In genomic region chr17:45317113-45317820, GRCh38 we compare ENCODE assay signal across 8 cellular contexts. TPM values are rescaled to one million over a fixed set of nuclear protein-coding genes. Genes with fewer than 3 reads are reported as not detected.
A peak's percentile ranks its signal among the peaks of the same experiment; 100 is the strongest.
DNase-seq lines count a peak whose midpoint lies in the region; ATAC-seq and TF ChIP-seq lines count a peak whose summit lies in the region.

No MANE protein-coding gene starts in this region.

- H3K9ac ChIP-seq in mucosa of stomach (ENCODE audit: low read length) = peak overlapping the region; percentile 53

- no peak for TF ChIP-seq CTCF in PC-9 (conservative IDR thresholded peaks at IDR 0.05)

- H3K36me3 Mint-ChIP-seq in activated T-cell treated with anti-CD3 and anti-CD28 coated beads, Interleukin-2, amount 50 U/mL, for 4 hours (ENCODE audit: insufficient read depth) = peaks cover 23% of the 10 kb centered on the region

- peaks cover 47% of the 10 kb centered on the region for H3K79me2 ChIP-seq in PC-9 (ENCODE audit: low read depth)

- H3K4me3 ChIP-seq in PC-9 (peak overlapping the region; percentile 68), esophagus (ENCODE audit: low read depth in 1 of 2, low read length in 2 of 2) (peak overlapping the region; percentile 62 to 72), mucosa of stomach (ENCODE audit: low read length) (peak overlapping the region; percentile 40)

- H3K4me1 ChIP-seq in PC-9 (replicated peaks; ENCODE audit: insufficient read depth) (peaks cover 81% of the 10 kb centered on the region), esophagus (ENCODE audit: control insufficient read depth in 2 of 2, insufficient read depth in 2 of 2, low read length in 1 of 2) (peaks cover 9 to 19% of the 10 kb centered on the region in 2 donors), mucosa of stomach (ENCODE audit: control insufficient read depth, insufficient read depth, low read length) (peaks cover 65% of the 10 kb centered on the region)

- no peaks in the 10 kb centered on the region for H3K9me2 ChIP-seq in PC-9 (ENCODE audit: insufficient read depth)

- H3K9me3 ChIP-seq in PC-9 (ENCODE audit: insufficient read depth, low read depth) (no peaks in the 10 kb centered on the region), esophagus (ENCODE audit: control insufficient read depth in 2 of 2, insufficient read depth in 1 of 2, low read depth in 1 of 2, low read length in 1 of 2) (no peaks in the 10 kb centered on the region), mucosa of stomach (ENCODE audit: control insufficient read depth, low read length) (no peaks in the 10 kb centered on the region)

- H3F3A ChIP-seq in PC-9 (ENCODE audit: insufficient read depth, low read depth) = peaks cover 84% of the 10 kb centered on the region

- H3K27me3 Mint-ChIP-seq in activated T-cell treated with anti-CD3 and anti-CD28 coated beads, Interleukin-2, amount 50 U/mL, for 4 hours (ENCODE audit: low read depth) = no peaks in the 10 kb centered on the region

- H4K20me1 ChIP-seq in PC-9 (ENCODE audit: insufficient read depth) = peaks cover 24% of the 10 kb centered on the region; the same call in 1 of the 2 replicates

- H3K4me1 Mint-ChIP-seq in activated T-cell treated with anti-CD3 and anti-CD28 coated beads, Interleukin-2, amount 50 U/mL, for 4 hours (ENCODE audit: low read depth) = peaks cover 73% of the 10 kb centered on the region

- H3K9me3 Mint-ChIP-seq in activated T-cell treated with anti-CD3 and anti-CD28 coated beads, Interleukin-2, amount 50 U/mL, for 4 hours = no peaks in the 10 kb centered on the region

- H3K36me3 ChIP-seq in PC-9 (ENCODE audit: low read depth) (no peaks in the 10 kb centered on the region; the same call in 1 of the 2 replicates), esophagus (ENCODE audit: control insufficient read depth in 2 of 2, insufficient read depth in 2 of 2, low read length in 1 of 2) (no peaks in the 10 kb centered on the region), mucosa of stomach (ENCODE audit: control insufficient read depth, insufficient read depth, low read length) (no peaks in the 10 kb centered on the region)

- peak overlapping the region; percentile 87 for H3K4me3 Mint-ChIP-seq in activated T-cell treated with anti-CD3 and anti-CD28 coated beads, Interleukin-2, amount 50 U/mL, for 4 hours

- in situ Hi-C loops in KBM-7 (cut with MboI; ENCODE audit: low pct_unique_long_range_greater_than_20kb, low sequenced_read_pairs) = no loop called here

- peak; percentile 99 for DNase-seq in DMS79 (lab: John Stamatoyannopoulos, UW)
- peak; percentile 100 for DNase-seq in KBM-7
- peak; percentile 99 to 100 for DNase-seq in PC-9
- DNase-seq in activated T-cell treated with anti-CD3 and anti-CD28 coated beads, Interleukin-2, amount 50 U/mL, for 4 hours = peak; percentile 100
- DNase-seq in stimulated activated CD8-positive, alpha-beta memory T cell treated with anti-CD3 and anti-CD28 coated beads, Interleukin-4, amount 100 ng/mL, for 48 hours = peak; percentile 100

- peak overlapping the region; percentile 95 for H3K27ac ChIP-seq in PC-9
- H3K27ac ChIP-seq in esophagus (ENCODE audit: low read depth in 2 of 2, low read length in 1 of 2) = peak overlapping the region; percentile 86 to 97

- no TSS peak for BruUV-seq in PC-9 (replicated peaks; lab: Mats Ljungman, UMichigan)

- POLR2A ChIA-PET in PC-9 (lab: Charles Lee; ENCODE audit: unreplicated experiment) = interaction anchor here (0.5 to 1.4 kb wide), 16 partner anchors 11 to 270 kb away, joined by 3 to 12 read pairs (median 4); no protein-coding TSS in a partner anchor

- peak; percentile 65 for ATAC-seq in GM21723 (IDR thresholded peaks at IDR 0.05; ENCODE audit: unreplicated experiment)
- peak; percentile 79 to 80 for ATAC-seq in activated T-cell treated with anti-CD3 and anti-CD28 coated beads, Interleukin-2, amount 50 U/mL, for 4 hours

- CTCF ChIA-PET in PC-9 (lab: Charles Lee) = interaction anchor here (0.6 to 0.8 kb wide), 8 partner anchors 22 to 182 kb away, joined by 3 to 15 read pairs (median 4); partner anchors contain the start of gene ACBD4

- intact Hi-C loops in PC-9 (cut with micrococcal nuclease; ENCODE audit: unreplicated experiment) = loop anchor here (1.0 to 10.0 kb wide), 4 partner anchors 23 to 182 kb away; partner anchors contain the start of genes ACBD4 and PLCD3

- peak overlapping the region; percentile 75 for H2AFZ ChIP-seq in PC-9

- WGBS in esophagus, 2 donors = 0 to 1% methylated on average over 53 of the region's 53 CpGs

- peak overlapping the region; percentile 98 for H3K4me2 ChIP-seq in PC-9

- H3K27me3 ChIP-seq in PC-9 (ENCODE audit: insufficient read depth, low read depth) (no peaks in the 10 kb centered on the region), esophagus (ENCODE audit: control insufficient read depth in 1 of 2, insufficient read depth in 2 of 2, low read length in 2 of 2) (no peaks in the 10 kb centered on the region), mucosa of stomach (ENCODE audit: control insufficient read depth, insufficient read depth, low read length) (no peaks in the 10 kb centered on the region)

RNA-seq across cellular contexts. Expression of gene MAP3K14, which starts 0.4 kb away (rescaled TPM):
- 58.3 and 72.4 TPM in 2 replicates for total RNA-seq in PC-9 (2021)
- total RNA-seq in activated T-cell treated with anti-CD3 and anti-CD28 coated beads, Interleukin-2, amount 50 U/mL, for 4 hours = 10 to 100 TPM; 76.3 to 88.2 (median 85.8) TPM
- 1 to 10 TPM; 8.0 to 9.2 TPM for polyA plus RNA-seq in esophagus

RNA-seq across cellular contexts. Expression of gene SPATA32, which starts 55.4 kb away (rescaled TPM):
- total RNA-seq in PC-9 (2021) = 0.35 and 0.48 TPM in 2 replicates
- total RNA-seq in activated T-cell treated with anti-CD3 and anti-CD28 coated beads, Interleukin-2, amount 50 U/mL, for 4 hours = under 1 TPM; 0.25 to 0.63 (median 0.27) TPM
- not detected for polyA plus RNA-seq in esophagus

Comparison
In these comparisons a context has a peak if more than half of its experiments do, and no peak if none do; other contexts are left out.
1. Peak in every context shown above with its lines: DNase-seq, ATAC-seq, H3K4me3 ChIP-seq and H3K27ac ChIP-seq.